Comparison of ENCODE assay signal across 16 cellular contexts in the genomic region with DNA sequence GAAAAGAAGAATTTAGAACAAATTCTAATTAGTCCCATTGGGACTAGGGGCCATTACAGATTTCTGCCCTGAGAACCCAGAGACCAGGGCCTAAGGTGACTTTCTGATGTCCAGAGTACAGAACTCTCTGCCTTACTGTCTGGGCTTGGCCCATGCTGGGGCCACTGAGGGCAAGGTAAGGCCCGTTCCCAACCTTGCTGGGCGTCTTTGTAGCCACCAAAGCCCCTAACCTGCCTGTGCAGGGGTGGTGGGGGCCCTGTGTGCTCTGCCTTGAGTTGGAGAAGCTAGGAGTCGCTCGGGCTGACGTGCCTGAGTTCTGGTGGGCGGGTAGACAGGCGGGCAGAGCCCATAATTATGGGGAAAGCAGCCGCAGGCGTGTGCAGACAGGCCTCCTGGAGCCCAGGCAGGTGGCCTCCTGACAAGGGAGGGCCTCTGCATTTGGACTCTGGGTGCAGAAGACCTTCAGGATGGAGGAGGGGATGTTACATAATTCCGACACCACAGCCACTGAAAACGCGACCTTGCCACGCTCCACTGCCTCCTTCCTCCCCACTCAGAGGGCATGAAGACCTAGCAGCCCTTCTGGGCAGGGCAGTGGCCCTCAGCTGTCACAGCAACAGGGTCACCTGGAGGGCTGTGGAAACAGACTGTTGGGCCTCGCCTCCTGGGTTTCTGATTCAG.
DNase-seq lines count a peak whose midpoint lies in the region; ATAC-seq, FAIRE-seq and TF ChIP-seq lines count a peak whose summit lies in the region.
"Had no signal": no experiment of that assay in that cellular context is flagged by ENCODE, and none has a peak within 500 bp of the region (broad histone marks: within the 10 kb centered on the region; RNA-seq: fewer than 3 reads in every experiment).

No MANE protein-coding gene starts in this region.

- H3K27me3 ChIP-seq in bronchial epithelial cell (ENCODE audit: control insufficient read depth, insufficient read depth, low read length) = no peaks in the 10 kb centered on the region
- H3K27me3 ChIP-seq: SJSA1 had no signal

- peak; percentile 75 for DNase-seq in NCI-H2196 (lab: John Stamatoyannopoulos, UW; ENCODE audit: unreplicated experiment)
- peak; percentile 78 for DNase-seq in bronchial epithelial cell (ENCODE audit: low read depth)
- DNase-seq in type B pancreatic cell (ENCODE audit: extremely low spot score, unreplicated experiment) = no peak
- no peak for DNase-seq in effector memory CD8-positive, alpha-beta T cell
- DNase-seq in effector CD4-positive, alpha-beta T cell = no peak
- DNase-seq: activated CD4-positive, CD25-positive, alpha-beta regulatory T cell treated with anti-CD3 and anti-CD28 coated beads, Interleukin-2, amount 50 U/mL, for 72 hours; activated effector memory CD4-positive, alpha-beta T cell treated with Interleukin-2 at 50 U/mL for 16 hours; islet precursor cell; natural killer cell; NCI-H1092 treated with DMSO at 0.1 percent for 48 hours; stimulated activated CD4-positive, alpha-beta T cell treated with anti-CD3 and anti-CD28 coated beads, Interleukin-15, amount 100 ng/mL, for 24 hours; stimulated activated naive CD8-positive, alpha-beta T cell treated with anti-CD3 and anti-CD28 coated beads, Interleukin-15, amount 100 ng/mL, for 72 hours had no signal

- FAIRE-seq in bronchial epithelial cell (lab: Jason Lieb, UNC) = no peak
- FAIRE-seq: H54 had no signal

- peak overlapping the region; percentile 18 for H3K27ac Mint-ChIP-seq in type B pancreatic cell
- no peak overlapping the region for H3K27ac Mint-ChIP-seq in effector memory CD8-positive, alpha-beta T cell
- H3K27ac Mint-ChIP-seq: natural killer cell had no signal

- no peak overlapping the region for H3K4me3 Mint-ChIP-seq in type B pancreatic cell
- no peak overlapping the region for H3K4me3 Mint-ChIP-seq in effector memory CD8-positive, alpha-beta T cell
- H3K4me3 Mint-ChIP-seq: natural killer cell; stimulated activated naive CD8-positive, alpha-beta T cell treated with anti-CD3 and anti-CD28 coated beads, Interleukin-15, amount 100 ng/mL, for 72 hours had no signal

- no peaks in the 10 kb centered on the region for H3K9me3 Mint-ChIP-seq in type B pancreatic cell
- no peaks in the 10 kb centered on the region for H3K9me3 Mint-ChIP-seq in effector memory CD8-positive, alpha-beta T cell
- H3K9me3 Mint-ChIP-seq: natural killer cell; stimulated activated naive CD8-positive, alpha-beta T cell treated with anti-CD3 and anti-CD28 coated beads, Interleukin-15, amount 100 ng/mL, for 72 hours had no signal

- H3K36me3 Mint-ChIP-seq in type B pancreatic cell = no peaks in the 10 kb centered on the region
- H3K36me3 Mint-ChIP-seq in effector memory CD8-positive, alpha-beta T cell (ENCODE audit: insufficient read depth) = no peaks in the 10 kb centered on the region
- H3K36me3 Mint-ChIP-seq: natural killer cell had no signal

- no peak overlapping the region for H3K4me3 ChIP-seq in bronchial epithelial cell (ENCODE audit: low read depth, low read length)
- H3K4me3 ChIP-seq: SJSA1 had no signal

- H3K27me3 Mint-ChIP-seq in type B pancreatic cell = no peaks in the 10 kb centered on the region
- H3K27me3 Mint-ChIP-seq in effector memory CD8-positive, alpha-beta T cell = peaks cover 9 to 11% of the 10 kb centered on the region in 2 donors
- H3K27me3 Mint-ChIP-seq: stimulated activated naive CD8-positive, alpha-beta T cell treated with anti-CD3 and anti-CD28 coated beads, Interleukin-15, amount 100 ng/mL, for 72 hours had no signal

- TF ChIP-seq CTCF in bronchial epithelial cell (IDR thresholded peaks at IDR 0.05; ENCODE audit: insufficient read depth, low read length, severe bottlenecking) (no peak), type B pancreatic cell (conservative IDR thresholded peaks at IDR 0.05) (no peak)

- H3K4me1 Mint-ChIP-seq in type B pancreatic cell (ENCODE audit: unreplicated experiment) = peaks cover 36% of the 10 kb centered on the region
- no peaks in the 10 kb centered on the region for H3K4me1 Mint-ChIP-seq in effector memory CD8-positive, alpha-beta T cell (ENCODE audit: low read depth in 2 of 2)
- H3K4me1 Mint-ChIP-seq: natural killer cell; stimulated activated naive CD8-positive, alpha-beta T cell treated with anti-CD3 and anti-CD28 coated beads, Interleukin-15, amount 100 ng/mL, for 72 hours had no signal

- peak; percentile 61 for ATAC-seq in GM21529 (IDR thresholded peaks at IDR 0.05; ENCODE audit: unreplicated experiment)
- no peak for ATAC-seq in effector memory CD8-positive, alpha-beta T cell (replicated peaks)
- ATAC-seq in GM18873 (IDR thresholded peaks at IDR 0.05; ENCODE audit: low FRiP score, unreplicated experiment) = no peak
- ATAC-seq: natural killer cell; stimulated activated naive CD8-positive, alpha-beta T cell treated with anti-CD3 and anti-CD28 coated beads, Interleukin-15, amount 100 ng/mL, for 72 hours had no signal

- no peaks in the 10 kb centered on the region for H3K36me3 ChIP-seq in bronchial epithelial cell (ENCODE audit: control insufficient read depth, insufficient read depth, low read length)
- H3K36me3 ChIP-seq: SJSA1 had no signal

Comparison
In these comparisons a context has a peak if more than half of its experiments do, and no peak if none do; other contexts are left out.
1. DNase-seq: peak in NCI-H2196 (single experiment) and bronchial epithelial cell (single experiment); none in type B pancreatic cell (single experiment), effector memory CD8-positive, alpha-beta T cell (0 of 3) and effector CD4-positive, alpha-beta T cell (single experiment).